1 cellular context compared by ENCODE assay signal in genomic region chr5:119078870-119079269, GRCh38.
TF ChIP-seq lines count a peak whose summit lies in the region.

No MANE protein-coding gene starts in this region.

TF ChIP-seq in GM12878, 131 proteins besides CTCF, POLR2A, EP300 and RAD21 (continued from another document):
- TF ChIP-seq REST (IDR thresholded peaks at IDR 0.05; ENCODE audit: low read depth, low read length) = no peak
- no peak for TF ChIP-seq CREB1 (IDR thresholded peaks at IDR 0.05; ENCODE audit: low read depth)
- no peak for TF ChIP-seq POLR2AphosphoS2 (IDR thresholded peaks at IDR 0.05; ENCODE audit: low read depth, low read length)
- TF ChIP-seq ZNF687 (IDR thresholded peaks at IDR 0.05) = no peak
- no peak for TF ChIP-seq RCOR1 (conservative IDR thresholded peaks at IDR 0.05; ENCODE audit: low read depth, low read length)
- no peak for TF ChIP-seq CUX1 (IDR thresholded peaks at IDR 0.05; ENCODE audit: insufficient replicate concordance, low read depth, low read length)
- TF ChIP-seq JUNB (IDR thresholded peaks at IDR 0.05) = no peak
- TF ChIP-seq TBL1XR1 (IDR thresholded peaks at IDR 0.05; ENCODE audit: low read depth, low read length) = no peak
- no peak for TF ChIP-seq TAF1 (IDR thresholded peaks at IDR 0.05; ENCODE audit: borderline replicate concordance, low read depth, low read length)
- no peak for TF ChIP-seq POLR2AphosphoS5 (IDR thresholded peaks at IDR 0.05; ENCODE audit: low read length)
